1 cellular context compared by ENCODE assay signal in the genomic region with DNA sequence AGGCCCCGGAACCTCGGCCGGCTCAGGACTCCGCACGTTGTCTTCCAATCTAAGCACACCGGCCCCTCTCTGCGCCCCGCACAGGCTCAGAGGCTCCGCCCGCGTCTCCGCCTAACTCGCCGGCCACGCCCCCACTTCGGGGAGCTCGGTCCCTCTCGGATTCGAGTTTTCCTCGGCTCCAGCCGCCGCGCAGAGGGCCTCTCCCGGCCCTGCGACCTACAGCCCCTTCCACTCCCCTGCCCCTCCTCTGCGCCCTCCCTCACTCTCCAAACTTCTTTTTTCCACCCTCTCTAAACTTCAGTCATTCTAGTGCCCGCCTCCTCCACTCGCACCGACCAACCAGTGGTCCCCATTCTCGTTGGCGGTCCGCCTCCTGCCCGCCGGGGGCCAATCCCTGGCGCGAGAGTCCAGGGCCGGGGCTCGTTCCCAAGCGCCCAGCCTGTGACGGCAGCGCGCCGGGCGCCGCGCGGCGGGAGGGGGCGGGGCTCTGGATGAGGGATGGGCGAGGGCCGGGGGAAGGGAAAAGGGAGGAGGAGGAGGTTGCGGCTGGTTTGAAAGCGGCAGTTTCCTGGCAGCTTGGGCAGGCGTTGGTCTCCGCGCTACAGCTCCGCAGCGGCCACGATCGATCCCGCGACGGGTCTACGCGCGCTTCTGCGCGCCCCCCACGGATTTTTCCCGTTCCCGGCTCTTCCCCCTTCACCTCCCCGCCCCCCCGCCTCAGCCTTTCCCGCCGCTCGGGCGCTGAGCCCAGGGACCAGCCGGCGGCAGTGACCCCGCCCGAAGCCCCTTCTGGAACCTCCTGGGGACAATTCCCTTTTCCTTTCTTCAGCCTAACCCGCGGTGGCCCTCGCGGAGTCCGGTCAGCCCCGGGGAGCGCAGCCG.
TF ChIP-seq lines count a peak whose summit lies in the region.

A gene (plus strand): TSS at position 563 of the 882 bp plus-strand sequence. CDS start 519 bp downstream, outside the sequence.

TF ChIP-seq in HepG2, 621 proteins besides CTCF, POLR2A, EP300 and RAD21 (continued from another document and continues in another):
- TF ChIP-seq, protein P1, sequence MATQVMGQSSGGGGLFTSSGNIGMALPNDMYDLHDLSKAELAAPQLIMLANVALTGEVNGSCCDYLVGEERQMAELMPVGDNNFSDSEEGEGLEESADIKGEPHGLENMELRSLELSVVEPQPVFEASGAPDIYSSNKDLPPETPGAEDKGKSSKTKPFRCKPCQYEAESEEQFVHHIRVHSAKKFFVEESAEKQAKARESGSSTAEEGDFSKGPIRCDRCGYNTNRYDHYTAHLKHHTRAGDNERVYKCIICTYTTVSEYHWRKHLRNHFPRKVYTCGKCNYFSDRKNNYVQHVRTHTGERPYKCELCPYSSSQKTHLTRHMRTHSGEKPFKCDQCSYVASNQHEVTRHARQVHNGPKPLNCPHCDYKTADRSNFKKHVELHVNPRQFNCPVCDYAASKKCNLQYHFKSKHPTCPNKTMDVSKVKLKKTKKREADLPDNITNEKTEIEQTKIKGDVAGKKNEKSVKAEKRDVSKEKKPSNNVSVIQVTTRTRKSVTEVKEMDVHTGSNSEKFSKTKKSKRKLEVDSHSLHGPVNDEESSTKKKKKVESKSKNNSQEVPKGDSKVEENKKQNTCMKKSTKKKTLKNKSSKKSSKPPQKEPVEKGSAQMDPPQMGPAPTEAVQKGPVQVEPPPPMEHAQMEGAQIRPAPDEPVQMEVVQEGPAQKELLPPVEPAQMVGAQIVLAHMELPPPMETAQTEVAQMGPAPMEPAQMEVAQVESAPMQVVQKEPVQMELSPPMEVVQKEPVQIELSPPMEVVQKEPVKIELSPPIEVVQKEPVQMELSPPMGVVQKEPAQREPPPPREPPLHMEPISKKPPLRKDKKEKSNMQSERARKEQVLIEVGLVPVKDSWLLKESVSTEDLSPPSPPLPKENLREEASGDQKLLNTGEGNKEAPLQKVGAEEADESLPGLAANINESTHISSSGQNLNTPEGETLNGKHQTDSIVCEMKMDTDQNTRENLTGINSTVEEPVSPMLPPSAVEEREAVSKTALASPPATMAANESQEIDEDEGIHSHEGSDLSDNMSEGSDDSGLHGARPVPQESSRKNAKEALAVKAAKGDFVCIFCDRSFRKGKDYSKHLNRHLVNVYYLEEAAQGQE (IDR thresholded peaks at IDR 0.05; ENCODE audit: borderline replicate concordance in 1 of 2, low read depth in 1 of 2, low read length in 2 of 2): peak in 1 of 2 experiments; percentile 60; a peak in 1 of 4 replicates
- TF ChIP-seq ZSCAN22 (CRISPR knock-in tag; IDR thresholded peaks at IDR 0.05) (no peak), ATF7 (IDR thresholded peaks at IDR 0.05) (no peak), ATF7 (CRISPR knock-in tag; IDR thresholded peaks at IDR 0.05) (no peak), ZNF292 (CRISPR knock-in tag; IDR thresholded peaks at IDR 0.05; ENCODE audit: borderline replicate concordance, low read depth) (no peak; the same call in 1 of the 2 replicates), ZNF232 (CRISPR knock-in tag; IDR thresholded peaks at IDR 0.05; ENCODE audit: borderline replicate concordance) (no peak; the same call in 1 of the 2 replicates), ZNF773 (CRISPR knock-in tag; IDR thresholded peaks at IDR 0.05; ENCODE audit: borderline replicate concordance) (0 out of 2 replicates have a peak, but pooled peaks have one; percentile 48)
- TF ChIP-seq, protein P2, sequence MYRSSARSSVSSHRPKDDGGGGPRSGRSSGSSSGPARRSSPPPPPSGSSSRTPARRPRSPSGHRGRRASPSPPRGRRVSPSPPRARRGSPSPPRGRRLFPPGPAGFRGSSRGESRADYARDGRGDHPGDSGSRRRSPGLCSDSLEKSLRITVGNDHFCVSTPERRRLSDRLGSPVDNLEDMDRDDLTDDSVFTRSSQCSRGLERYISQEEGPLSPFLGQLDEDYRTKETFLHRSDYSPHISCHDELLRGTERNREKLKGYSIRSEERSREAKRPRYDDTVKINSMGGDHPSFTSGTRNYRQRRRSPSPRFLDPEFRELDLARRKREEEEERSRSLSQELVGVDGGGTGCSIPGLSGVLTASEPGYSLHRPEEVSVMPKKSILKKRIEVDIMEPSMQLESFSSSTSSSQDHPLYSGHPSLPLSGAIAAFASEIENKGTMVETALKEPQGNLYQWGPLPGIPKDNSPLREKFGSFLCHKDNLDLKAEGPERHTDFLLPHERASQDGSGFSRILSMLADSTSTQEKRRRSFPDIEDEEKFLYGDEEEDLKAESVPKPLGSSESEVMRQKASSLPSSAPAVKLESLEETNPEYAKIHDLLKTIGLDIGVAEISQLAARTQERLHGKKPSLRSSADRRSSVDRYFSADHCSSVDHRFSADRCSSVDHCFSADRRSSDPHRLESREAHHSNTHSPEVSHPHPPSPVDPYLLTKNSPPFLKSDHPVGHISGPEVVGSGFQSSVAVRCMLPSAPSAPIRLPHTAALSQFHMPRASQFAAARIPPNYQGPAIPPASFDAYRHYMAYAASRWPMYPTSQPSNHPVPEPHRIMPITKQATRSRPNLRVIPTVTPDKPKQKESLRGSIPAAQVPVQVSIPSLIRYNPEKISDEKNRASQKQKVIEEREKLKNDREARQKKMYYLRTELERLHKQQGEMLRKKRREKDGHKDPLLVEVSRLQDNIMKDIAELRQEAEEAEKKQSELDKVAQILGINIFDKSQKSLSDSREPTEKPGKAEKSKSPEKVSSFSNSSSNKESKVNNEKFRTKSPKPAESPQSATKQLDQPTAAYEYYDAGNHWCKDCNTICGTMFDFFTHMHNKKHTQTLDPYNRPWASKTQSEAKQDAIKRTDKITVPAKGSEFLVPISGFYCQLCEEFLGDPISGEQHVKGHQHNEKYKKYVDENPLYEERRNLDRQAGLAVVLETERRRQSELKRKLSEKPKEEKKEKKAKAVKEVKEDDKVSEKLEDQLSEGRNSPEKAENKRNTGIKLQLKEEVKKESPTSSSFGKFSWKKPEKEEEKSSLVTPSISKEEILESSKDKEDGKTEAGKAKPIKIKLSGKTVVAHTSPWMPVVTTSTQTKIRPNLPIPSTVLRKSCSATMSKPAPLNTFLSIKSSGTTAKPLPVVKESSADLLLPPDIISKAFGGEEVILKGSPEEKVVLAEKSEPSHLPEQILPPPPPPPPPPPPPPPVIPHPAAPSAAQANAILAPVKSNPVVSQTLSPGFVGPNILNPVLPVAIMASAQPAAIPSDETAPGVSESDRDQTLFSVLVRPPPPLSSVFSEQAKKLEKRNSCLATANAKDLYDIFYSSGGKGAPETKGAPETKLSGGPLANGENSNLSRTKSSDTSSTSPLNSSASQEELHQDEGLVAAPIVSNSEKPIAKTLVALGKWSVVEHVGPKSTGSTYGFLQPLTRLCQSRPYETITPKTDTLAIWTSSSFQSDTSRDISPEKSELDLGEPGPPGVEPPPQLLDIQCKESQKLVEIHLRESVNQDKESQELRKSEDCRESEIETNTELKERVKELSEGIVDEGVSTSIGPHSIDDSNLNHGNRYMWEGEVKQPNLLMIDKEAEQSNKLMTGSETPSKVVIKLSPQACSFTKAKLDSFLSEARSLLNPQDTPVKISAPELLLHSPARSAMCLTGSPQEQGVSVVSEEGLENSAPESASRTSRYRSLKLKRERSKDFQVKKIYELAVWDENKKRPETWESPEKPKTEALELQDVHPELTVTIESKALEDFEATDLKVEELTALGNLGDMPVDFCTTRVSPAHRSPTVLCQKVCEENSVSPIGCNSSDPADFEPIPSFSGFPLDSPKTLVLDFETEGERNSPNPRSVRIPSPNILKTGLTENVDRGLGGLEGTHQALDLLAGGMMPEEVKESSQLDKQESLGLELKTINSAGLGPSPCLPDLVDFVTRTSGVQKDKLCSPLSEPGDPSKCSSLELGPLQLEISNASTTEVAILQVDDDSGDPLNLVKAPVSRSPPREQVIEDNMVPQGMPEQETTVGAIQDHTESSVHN (CRISPR knock-in tag; IDR thresholded peaks at IDR 0.05): no peak
- TF ChIP-seq, protein P3, sequence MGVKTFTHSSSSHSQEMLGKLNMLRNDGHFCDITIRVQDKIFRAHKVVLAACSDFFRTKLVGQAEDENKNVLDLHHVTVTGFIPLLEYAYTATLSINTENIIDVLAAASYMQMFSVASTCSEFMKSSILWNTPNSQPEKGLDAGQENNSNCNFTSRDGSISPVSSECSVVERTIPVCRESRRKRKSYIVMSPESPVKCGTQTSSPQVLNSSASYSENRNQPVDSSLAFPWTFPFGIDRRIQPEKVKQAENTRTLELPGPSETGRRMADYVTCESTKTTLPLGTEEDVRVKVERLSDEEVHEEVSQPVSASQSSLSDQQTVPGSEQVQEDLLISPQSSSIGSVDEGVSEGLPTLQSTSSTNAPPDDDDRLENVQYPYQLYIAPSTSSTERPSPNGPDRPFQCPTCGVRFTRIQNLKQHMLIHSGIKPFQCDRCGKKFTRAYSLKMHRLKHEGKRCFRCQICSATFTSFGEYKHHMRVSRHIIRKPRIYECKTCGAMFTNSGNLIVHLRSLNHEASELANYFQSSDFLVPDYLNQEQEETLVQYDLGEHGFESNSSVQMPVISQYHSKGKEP (CRISPR knock-in tag; IDR thresholded peaks at IDR 0.05): no peak
- TF ChIP-seq, protein P4, sequence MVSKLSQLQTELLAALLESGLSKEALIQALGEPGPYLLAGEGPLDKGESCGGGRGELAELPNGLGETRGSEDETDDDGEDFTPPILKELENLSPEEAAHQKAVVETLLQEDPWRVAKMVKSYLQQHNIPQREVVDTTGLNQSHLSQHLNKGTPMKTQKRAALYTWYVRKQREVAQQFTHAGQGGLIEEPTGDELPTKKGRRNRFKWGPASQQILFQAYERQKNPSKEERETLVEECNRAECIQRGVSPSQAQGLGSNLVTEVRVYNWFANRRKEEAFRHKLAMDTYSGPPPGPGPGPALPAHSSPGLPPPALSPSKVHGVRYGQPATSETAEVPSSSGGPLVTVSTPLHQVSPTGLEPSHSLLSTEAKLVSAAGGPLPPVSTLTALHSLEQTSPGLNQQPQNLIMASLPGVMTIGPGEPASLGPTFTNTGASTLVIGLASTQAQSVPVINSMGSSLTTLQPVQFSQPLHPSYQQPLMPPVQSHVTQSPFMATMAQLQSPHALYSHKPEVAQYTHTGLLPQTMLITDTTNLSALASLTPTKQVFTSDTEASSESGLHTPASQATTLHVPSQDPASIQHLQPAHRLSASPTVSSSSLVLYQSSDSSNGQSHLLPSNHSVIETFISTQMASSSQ (IDR thresholded peaks at IDR 0.05; ENCODE audit: low read depth): no peak
- TF ChIP-seq, protein P4 (CRISPR knock-in tag; IDR thresholded peaks at IDR 0.05; ENCODE audit: borderline replicate concordance): peak; percentile 49; the same call in 1 of the 2 replicates
- TF ChIP-seq, protein P5, sequence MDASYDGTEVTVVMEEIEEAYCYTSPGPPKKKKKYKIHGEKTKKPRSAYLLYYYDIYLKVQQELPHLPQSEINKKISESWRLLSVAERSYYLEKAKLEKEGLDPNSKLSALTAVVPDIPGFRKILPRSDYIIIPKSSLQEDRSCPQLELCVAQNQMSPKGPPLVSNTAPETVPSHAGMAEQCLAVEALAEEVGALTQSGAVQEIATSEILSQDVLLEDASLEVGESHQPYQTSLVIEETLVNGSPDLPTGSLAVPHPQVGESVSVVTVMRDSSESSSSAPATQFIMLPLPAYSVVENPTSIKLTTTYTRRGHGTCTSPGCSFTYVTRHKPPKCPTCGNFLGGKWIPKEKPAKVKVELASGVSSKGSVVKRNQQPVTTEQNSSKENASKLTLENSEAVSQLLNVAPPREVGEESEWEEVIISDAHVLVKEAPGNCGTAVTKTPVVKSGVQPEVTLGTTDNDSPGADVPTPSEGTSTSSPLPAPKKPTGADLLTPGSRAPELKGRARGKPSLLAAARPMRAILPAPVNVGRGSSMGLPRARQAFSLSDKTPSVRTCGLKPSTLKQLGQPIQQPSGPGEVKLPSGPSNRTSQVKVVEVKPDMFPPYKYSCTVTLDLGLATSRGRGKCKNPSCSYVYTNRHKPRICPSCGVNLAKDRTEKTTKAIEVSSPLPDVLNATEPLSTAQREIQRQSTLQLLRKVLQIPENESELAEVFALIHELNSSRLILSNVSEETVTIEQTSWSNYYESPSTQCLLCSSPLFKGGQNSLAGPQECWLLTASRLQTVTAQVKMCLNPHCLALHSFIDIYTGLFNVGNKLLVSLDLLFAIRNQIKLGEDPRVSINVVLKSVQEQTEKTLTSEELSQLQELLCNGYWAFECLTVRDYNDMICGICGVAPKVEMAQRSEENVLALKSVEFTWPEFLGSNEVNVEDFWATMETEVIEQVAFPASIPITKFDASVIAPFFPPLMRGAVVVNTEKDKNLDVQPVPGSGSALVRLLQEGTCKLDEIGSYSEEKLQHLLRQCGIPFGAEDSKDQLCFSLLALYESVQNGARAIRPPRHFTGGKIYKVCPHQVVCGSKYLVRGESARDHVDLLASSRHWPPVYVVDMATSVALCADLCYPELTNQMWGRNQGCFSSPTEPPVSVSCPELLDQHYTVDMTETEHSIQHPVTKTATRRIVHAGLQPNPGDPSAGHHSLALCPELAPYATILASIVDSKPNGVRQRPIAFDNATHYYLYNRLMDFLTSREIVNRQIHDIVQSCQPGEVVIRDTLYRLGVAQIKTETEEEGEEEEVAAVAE (CRISPR knock-in tag; IDR thresholded peaks at IDR 0.05; ENCODE audit: borderline replicate concordance): no peak
- TF ChIP-seq, protein P6, sequence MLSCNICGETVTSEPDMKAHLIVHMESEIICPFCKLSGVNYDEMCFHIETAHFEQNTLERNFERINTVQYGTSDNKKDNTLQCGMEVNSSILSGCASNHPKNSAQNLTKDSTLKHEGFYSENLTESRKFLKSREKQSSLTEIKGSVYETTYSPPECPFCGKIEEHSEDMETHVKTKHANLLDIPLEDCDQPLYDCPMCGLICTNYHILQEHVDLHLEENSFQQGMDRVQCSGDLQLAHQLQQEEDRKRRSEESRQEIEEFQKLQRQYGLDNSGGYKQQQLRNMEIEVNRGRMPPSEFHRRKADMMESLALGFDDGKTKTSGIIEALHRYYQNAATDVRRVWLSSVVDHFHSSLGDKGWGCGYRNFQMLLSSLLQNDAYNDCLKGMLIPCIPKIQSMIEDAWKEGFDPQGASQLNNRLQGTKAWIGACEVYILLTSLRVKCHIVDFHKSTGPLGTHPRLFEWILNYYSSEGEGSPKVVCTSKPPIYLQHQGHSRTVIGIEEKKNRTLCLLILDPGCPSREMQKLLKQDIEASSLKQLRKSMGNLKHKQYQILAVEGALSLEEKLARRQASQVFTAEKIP (CRISPR knock-in tag; IDR thresholded peaks at IDR 0.05; ENCODE audit: borderline replicate concordance): no peak
- TF ChIP-seq, protein P7, sequence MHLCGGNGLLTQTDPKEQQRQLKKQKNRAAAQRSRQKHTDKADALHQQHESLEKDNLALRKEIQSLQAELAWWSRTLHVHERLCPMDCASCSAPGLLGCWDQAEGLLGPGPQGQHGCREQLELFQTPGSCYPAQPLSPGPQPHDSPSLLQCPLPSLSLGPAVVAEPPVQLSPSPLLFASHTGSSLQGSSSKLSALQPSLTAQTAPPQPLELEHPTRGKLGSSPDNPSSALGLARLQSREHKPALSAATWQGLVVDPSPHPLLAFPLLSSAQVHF (CRISPR knock-in tag; IDR thresholded peaks at IDR 0.05): no peak
